In genomic region chr17:81342700-81343070, GRCh38 we compare ENCODE assay signal across 8 cellular contexts. TPM values are rescaled to one million over a fixed set of nuclear protein-coding genes. Genes with fewer than 3 reads are reported as not detected.
DNase-seq lines count a peak whose midpoint lies in the region; ATAC-seq, FAIRE-seq and TF ChIP-seq lines count a peak whose summit lies in the region.
"Had no signal": no experiment of that assay in that cellular context is flagged by ENCODE, and none has a peak within 500 bp of the region (broad histone marks: within the 10 kb centered on the region; RNA-seq: fewer than 3 reads in every experiment).

No MANE protein-coding gene starts in this region.

- H3K4me1 ChIP-seq in HepG2 (ENCODE audit: insufficient read depth, low read length) (peaks cover 85% of the 10 kb centered on the region), suprapubic skin (peaks cover 66% of the 10 kb centered on the region)

- H4K20me1 ChIP-seq in HepG2 (ENCODE audit: insufficient read depth, low read length): 0 out of 2 replicates have a peak, but pooled peaks cover 3% of the 10 kb centered on the region

- no peak for ATAC-seq in HepG2

- POLR2A ChIA-PET in MCF 10A (lab: Yijun Ruan, JAX) (interaction anchor here (0.6 to 2.5 kb wide), 7 partner anchors 13 to 171 kb away, joined by 3 to 21 read pairs (median 3); no protein-coding TSS in a partner anchor), HepG2 (lab: Yijun Ruan, JAX) (no interaction called here)

- 17% methylated on average over 25 of the region's 35 CpGs for WGBS in HepG2 (ENCODE audit: low lambda C conversion rate)
- 7% methylated on average over 13 of the region's 35 CpGs for WGBS in suprapubic skin

- FAIRE-seq in HepG2 (lab: Jason Lieb, UNC): no peak
- no peak for FAIRE-seq in H54 (lab: Jason Lieb, UNC)

- peaks cover 27% of the 10 kb centered on the region for H3K79me2 ChIP-seq in HepG2 (ENCODE audit: insufficient read depth, low read length)

- H3K4me1 Mint-ChIP-seq in MCF 10A (ENCODE audit: insufficient read depth, unreplicated experiment): peaks cover 6% of the 10 kb centered on the region

- H3K4me3 ChIP-seq in HepG2 (replicated peaks in 1 of 3; ENCODE audit: insufficient read depth in 1 of 3, low read depth in 2 of 3, low read length in 3 of 3): peak overlapping the region; percentile 67 to 81 (median 75)
- peak overlapping the region; percentile 86 for H3K4me3 ChIP-seq in suprapubic skin

- H3K27me3 Mint-ChIP-seq in MCF 10A (ENCODE audit: insufficient read depth, unreplicated experiment): no peaks in the 10 kb centered on the region

- no peak overlapping the region for H2AFZ ChIP-seq in HepG2 (ENCODE audit: low read length)

- H3K9me3 Mint-ChIP-seq in MCF 10A (ENCODE audit: unreplicated experiment): no peaks in the 10 kb centered on the region

- BruUV-seq in MCF 10A (replicated peaks; lab: Mats Ljungman, UMichigan) (no TSS peak), HepG2 (replicated peaks; lab: Mats Ljungman, UMichigan) (no TSS peak)

- H3K4me3 Mint-ChIP-seq in MCF 10A (ENCODE audit: unreplicated experiment): peak overlapping the region; percentile 95

- H3K27me3 ChIP-seq in HepG2 (ENCODE audit: control insufficient read depth in 1 of 2, insufficient read depth in 2 of 2, low read length in 2 of 2) (peaks cover 5 to 50% of the 10 kb centered on the region in 2 experiments; a peak in 4 of 5 replicates), suprapubic skin (no peaks in the 10 kb centered on the region)

- H3K27ac Mint-ChIP-seq in MCF 10A (ENCODE audit: low read depth, unreplicated experiment): peak overlapping the region; percentile 100

- in situ Hi-C loops in HepG2 (cut with HindIII; ENCODE audit: extremely low pct_ligation_motif_present, low pct_unique_long_range_greater_than_20kb): no loop called here

- H3K36me3 ChIP-seq in HepG2 (replicated peaks in 1 of 2; ENCODE audit: control insufficient read depth in 1 of 2, insufficient read depth in 2 of 2, low read length in 2 of 2): no peaks in the 10 kb centered on the region
- H3K36me3 ChIP-seq in suprapubic skin: no peaks in the 10 kb centered on the region

- peaks cover 12% of the 10 kb centered on the region for H3K36me3 Mint-ChIP-seq in MCF 10A (ENCODE audit: insufficient read depth, unreplicated experiment)

- H3K9me3 ChIP-seq in HepG2 (ENCODE audit: low read length): no peaks in the 10 kb centered on the region
- H3K9me3 ChIP-seq in suprapubic skin: no peaks in the 10 kb centered on the region

- TF ChIP-seq CTCF in MCF 10A (IDR thresholded peaks at IDR 0.05; ENCODE audit: unreplicated experiment): no peak
- TF ChIP-seq CTCF in HepG2 (CRISPR knock-in tag; IDR thresholded peaks at IDR 0.05): no peak
- TF ChIP-seq CTCF in suprapubic skin (IDR thresholded peaks at IDR 0.05): no peak

- no peak for TF ChIP-seq EP300 in HepG2 (IDR thresholded peaks at IDR 0.05; ENCODE audit: low read depth in 2 of 2, low read length in 2 of 2)
- TF ChIP-seq EP300 in HepG2 (CRISPR knock-in tag; IDR thresholded peaks at IDR 0.05; ENCODE audit: borderline replicate concordance): no peak
- no peak for TF ChIP-seq EP300 in suprapubic skin (IDR thresholded peaks at IDR 0.05)

- TF ChIP-seq RAD21 in HepG2 (CRISPR knock-in tag; IDR thresholded peaks at IDR 0.05): no peak

- CTCF ChIA-PET in MCF 10A (lab: Yijun Ruan, JAX) (no interaction called here), HepG2 (lab: Yijun Ruan, JAX; ENCODE audit: low intra/inter-chr PET ratio, low total read pairs) (no interaction called here)

- intact Hi-C loops in MCF 10A (cut with micrococcal nuclease): no loop called here
- intact Hi-C loops in HepG2 (cut with micrococcal nuclease; ENCODE audit: unreplicated experiment): no loop called here

- peak overlapping the region; percentile 76 for H3K9ac ChIP-seq in HepG2 (ENCODE audit: insufficient read depth, low read depth, low read length)

- no peak for TF ChIP-seq POLR2A in HepG2 (IDR thresholded peaks at IDR 0.05; ENCODE audit: insufficient read depth in 1 of 2, low read depth in 2 of 2, low read length in 2 of 2)
- TF ChIP-seq POLR2A in suprapubic skin (IDR thresholded peaks at IDR 0.05): no peak
- TF ChIP-seq POLR2A in H54 (IDR thresholded peaks at IDR 0.05; ENCODE audit: low read depth, low read length): no peak

- DNase-seq in LHCN-M2 (ENCODE audit: low read depth) (peak; percentile 30), MCF 10A (ENCODE audit: unreplicated experiment) (no peak), HepG2 (ENCODE audit: low spot score) (no peak), suprapubic skin (ENCODE audit: low spot score in 2 of 2) (no peak), H54 (ENCODE audit: insufficient read length, low spot score) (no peak), SHP77 treated with DMSO at 0.1 percent for 48 hours (lab: John Stamatoyannopoulos, UW) (no peak), NCI-H1436 treated with DMSO at 0.1 percent for 48 hours (lab: John Stamatoyannopoulos, UW) (no peak)
- DNase-seq: activated CD4-positive, alpha-beta T cell treated with anti-CD3 and anti-CD28 coated beads, Interleukin-2, amount 50 U/mL, for 1 hour had no signal

- peak overlapping the region; percentile 89 for H3K4me2 ChIP-seq in HepG2 (ENCODE audit: low read depth, low read length)

- no peak overlapping the region for H3K27ac ChIP-seq in HepG2 (ENCODE audit: extremely low read length, insufficient read depth, low read length)
- H3K27ac ChIP-seq in suprapubic skin: peak overlapping the region; percentile 97

RNA-seq across cellular contexts. Expression of gene SLC38A10, which starts 47.6 kb away (rescaled TPM):
- total RNA-seq in LHCN-M2 (2014; rRNA removed): 81.5 and 86.4 TPM in 2 replicates
- polyA plus RNA-seq in LHCN-M2 (2012): 40.5 TPM
- 98.2 and 108 TPM in 2 replicates for total RNA-seq in MCF 10A (2022)
- 23.0 and 55.8 TPM in 2 replicates for total RNA-seq in HepG2 (2016; rRNA removed; fragmentation: Illumina TruSeq; extraction: Trizol)
- total RNA-seq in HepG2 (2016; cell fraction: cytosol; rRNA removed; fragmentation: Illumina TruSeq; extraction: Trizol; ENCODE audit: low read depth): 18.5 and 23.3 TPM in 2 replicates
- 19.1 and 55.8 TPM in 2 replicates for total RNA-seq in HepG2 (2016; cell fraction: insoluble cytoplasmic fraction; rRNA removed; fragmentation: Illumina TruSeq; extraction: Trizol)
- 18.8 and 20.0 TPM in 2 replicates for total RNA-seq in HepG2 (2016; cell fraction: membrane; rRNA removed; fragmentation: Illumina TruSeq; extraction: Trizol)
- total RNA-seq in HepG2 (2016; cell fraction: nucleus; rRNA removed; fragmentation: Illumina TruSeq; extraction: Trizol): 52.6 and 64.0 TPM in 2 replicates
- 23.4 and 33.6 TPM in 2 replicates for polyA plus RNA-seq in HepG2 (2011; rRNA removed)
- polyA plus RNA-seq in HepG2 (2011; cell fraction: cytosol; rRNA removed): 20.1 and 34.6 TPM in 2 replicates
- polyA plus RNA-seq in HepG2 (2011; cell fraction: nucleus; rRNA removed): 63.4 and 88.4 TPM in 2 replicates
- polyA plus RNA-seq in HepG2 (2012): 22.8 and 28.0 TPM in 2 replicates
- polyA plus RNA-seq in HepG2 (2016; cell fraction: cytosol; fragmentation: Illumina TruSeq; extraction: Trizol; ENCODE audit: low read depth): 5.7 and 7.1 TPM in 2 replicates
- polyA plus RNA-seq in HepG2 (2016; cell fraction: insoluble cytoplasmic fraction; fragmentation: Illumina TruSeq; extraction: Trizol; ENCODE audit: low read depth): 19.7 and 23.4 TPM in 2 replicates
- polyA plus RNA-seq in HepG2 (2016; cell fraction: membrane; fragmentation: Illumina TruSeq; extraction: Trizol; ENCODE audit: low read depth): 10.4 and 11.4 TPM in 2 replicates
- 123 and 129 TPM in 2 replicates for polyA plus RNA-seq in HepG2 (2016; cell fraction: nucleus; fragmentation: Illumina TruSeq; extraction: Trizol; ENCODE audit: insufficient read depth, low read depth)
- polyA minus RNA-seq in HepG2 (2011; rRNA and poly(A)+ RNA removed; ENCODE audit: low replicate concordance): 53.9 and 165 TPM in 2 replicates
- polyA minus RNA-seq in HepG2 (2011; cell fraction: cytosol; rRNA and poly(A)+ RNA removed): 62.7 and 77.3 TPM in 2 replicates
- polyA minus RNA-seq in HepG2 (2011; cell fraction: nucleus; rRNA and poly(A)+ RNA removed): 25.7 and 27.8 TPM in 2 replicates
- total RNA-seq in suprapubic skin: 10 to 100 TPM; 48.5 to 84.9 (median 69.4) TPM

RNA-seq across cellular contexts. Expression of gene BAHCC1, which starts 52.6 kb away (rescaled TPM):
- total RNA-seq in LHCN-M2 (2014; rRNA removed): 4.9 and 6.6 TPM in 2 replicates
- 3.6 TPM for polyA plus RNA-seq in LHCN-M2 (2012)
- 7.4 and 9.2 TPM in 2 replicates for total RNA-seq in MCF 10A (2022)
- total RNA-seq in HepG2 (2016; rRNA removed; fragmentation: Illumina TruSeq; extraction: Trizol): 0.94 and 1.7 TPM in 2 replicates
- 1.4 and 1.8 TPM in 2 replicates for total RNA-seq in HepG2 (2016; cell fraction: cytosol; rRNA removed; fragmentation: Illumina TruSeq; extraction: Trizol; ENCODE audit: low read depth)
- 1.2 and 1.8 TPM in 2 replicates for total RNA-seq in HepG2 (2016; cell fraction: insoluble cytoplasmic fraction; rRNA removed; fragmentation: Illumina TruSeq; extraction: Trizol)
- 1.2 and 1.9 TPM in 2 replicates for total RNA-seq in HepG2 (2016; cell fraction: membrane; rRNA removed; fragmentation: Illumina TruSeq; extraction: Trizol)
- 2.8 and 3.9 TPM in 2 replicates for total RNA-seq in HepG2 (2016; cell fraction: nucleus; rRNA removed; fragmentation: Illumina TruSeq; extraction: Trizol)
- polyA plus RNA-seq in HepG2 (2011; rRNA removed): 1.4 TPM in 2 replicates
- 0.42 and 0.64 TPM in 2 replicates for polyA plus RNA-seq in HepG2 (2011; cell fraction: cytosol; rRNA removed)
- polyA plus RNA-seq in HepG2 (2011; cell fraction: nucleus; rRNA removed): 15.9 and 22.2 TPM in 2 replicates
- polyA plus RNA-seq in HepG2 (2012): 1.8 and 2.5 TPM in 2 replicates
- 1.1 and 1.4 TPM in 2 replicates for polyA plus RNA-seq in HepG2 (2016; cell fraction: cytosol; fragmentation: Illumina TruSeq; extraction: Trizol; ENCODE audit: low read depth)
- 1.3 and 1.9 TPM in 2 replicates for polyA plus RNA-seq in HepG2 (2016; cell fraction: insoluble cytoplasmic fraction; fragmentation: Illumina TruSeq; extraction: Trizol; ENCODE audit: low read depth)
- polyA plus RNA-seq in HepG2 (2016; cell fraction: membrane; fragmentation: Illumina TruSeq; extraction: Trizol; ENCODE audit: low read depth): 1.9 and 2.3 TPM in 2 replicates
- 9.5 and 11.0 TPM in 2 replicates for polyA plus RNA-seq in HepG2 (2016; cell fraction: nucleus; fragmentation: Illumina TruSeq; extraction: Trizol; ENCODE audit: insufficient read depth, low read depth)
- 1.7 and 5.4 TPM in 2 replicates for polyA minus RNA-seq in HepG2 (2011; rRNA and poly(A)+ RNA removed; ENCODE audit: low replicate concordance)
- 1.1 and 1.9 TPM in 2 replicates for polyA minus RNA-seq in HepG2 (2011; cell fraction: cytosol; rRNA and poly(A)+ RNA removed)
- 5.5 and 5.9 TPM in 2 replicates for polyA minus RNA-seq in HepG2 (2011; cell fraction: nucleus; rRNA and poly(A)+ RNA removed)
- total RNA-seq in suprapubic skin: 10 to 100 TPM in 2 of 4 donors, 1 to 10 TPM in 2; 4.5 to 19.3 (median 12.2) TPM
